Comparison of ENCODE assay signal across 21 cellular contexts in genomic region chr14:90615444-90616095, GRCh38.
DNase-seq lines count a peak whose midpoint lies in the region; ATAC-seq and TF ChIP-seq lines count a peak whose summit lies in the region.
"Had no signal": no experiment of that assay in that cellular context is flagged by ENCODE, and none has a peak within 500 bp of the region (broad histone marks: within the 10 kb centered on the region; RNA-seq: fewer than 3 reads in every experiment).

No MANE protein-coding gene starts in this region.

- no peak for TF ChIP-seq CTCF in ascending aorta (IDR thresholded peaks at IDR 0.05)
- TF ChIP-seq CTCF in left ventricle myocardium inferior (IDR thresholded peaks at IDR 0.05; ENCODE audit: borderline replicate concordance), result no peak
- TF ChIP-seq CTCF in parathyroid adenoma (IDR thresholded peaks at IDR 0.05), result no peak

- in situ Hi-C loops in G401 (cut with HindIII; ENCODE audit: low sequenced_read_pairs), result no loop called here

- H3K4me1 ChIP-seq in ascending aorta (peaks cover 0 to 7% of the 10 kb centered on the region in 2 donors), left ventricle myocardium inferior (peaks cover 61% of the 10 kb centered on the region), parathyroid adenoma (peaks cover 34% of the 10 kb centered on the region)

- no peak overlapping the region for H3K4me3 ChIP-seq in ascending aorta
- peak overlapping the region; percentile 15 for H3K4me3 ChIP-seq in left ventricle myocardium inferior
- H3K4me3 ChIP-seq in parathyroid adenoma (ENCODE audit: low read depth, low read length), result no peak overlapping the region
- H3K4me3 ChIP-seq: prostate gland, SJCRH30 had no signal

- H3K27me3 ChIP-seq in ascending aorta (no peaks in the 10 kb centered on the region), left ventricle myocardium inferior (ENCODE audit: low read depth) (no peaks in the 10 kb centered on the region), parathyroid adenoma (ENCODE audit: control insufficient read depth, insufficient read depth, low read length) (no peaks in the 10 kb centered on the region)
- H3K27me3 ChIP-seq: SJCRH30 had no signal

- no peak overlapping the region for H3K9ac ChIP-seq in parathyroid adenoma

- H3K27ac ChIP-seq in ascending aorta (peak overlapping the region; percentile 49 to 71), left ventricle myocardium inferior (replicated peaks) (peak overlapping the region; percentile 59), parathyroid adenoma (peak overlapping the region; percentile 38)
- H3K27ac ChIP-seq: prostate gland, SJCRH30 had no signal

- intact Hi-C loops in ascending aorta (cut with DNase I) (no loop called here), left ventricle myocardium inferior (cut with micrococcal nuclease) (no loop called here)

- no peak overlapping the region for H3K4me2 ChIP-seq in parathyroid adenoma (ENCODE audit: low read length)

- DNase-seq in G401 (ENCODE audit: low spot score), result peak; percentile 63
- no peak for DNase-seq in ascending aorta (ENCODE audit: low spot score in 2 of 2)
- DNase-seq in left ventricle myocardium inferior, result no peak
- DNase-seq in DMS53 (lab: John Stamatoyannopoulos, UW), result no peak
- no peak for DNase-seq in HUDEP-2 (lab: John Stamatoyannopoulos, UW; ENCODE audit: unreplicated experiment in 76 of 76)
- DNase-seq: ACHN; activated CD8-positive, alpha-beta memory T cell treated with anti-CD3 and anti-CD28 coated beads, Interleukin-2, amount 50 U/mL, for 4 hours; activated naive CD4-positive, alpha-beta T cell; CD4-positive, CD25-positive, alpha-beta regulatory T cell; DND-41; Karpas-422; NCI-H1436 treated with DMSO at 0.1 percent for 48 hours; NCI-H446 treated with DMSO at 0.1 percent for 48 hours; SJCRH30; stimulated activated naive CD8-positive, alpha-beta T cell treated with anti-CD3 and anti-CD28 coated beads, Interleukin-15, amount 100 ng/mL, for 72 hours; T-helper 9 cell had no signal

- H3K36me3 ChIP-seq in ascending aorta, result peaks cover 2 to 7% of the 10 kb centered on the region in 2 donors
- peaks cover 9% of the 10 kb centered on the region for H3K36me3 ChIP-seq in left ventricle myocardium inferior
- no peaks in the 10 kb centered on the region for H3K36me3 ChIP-seq in parathyroid adenoma (ENCODE audit: control insufficient read depth, insufficient read depth, low read length)
- H3K36me3 ChIP-seq: prostate gland, SJCRH30 had no signal

- ATAC-seq in GM18505 (IDR thresholded peaks at IDR 0.05; ENCODE audit: unreplicated experiment) (no peak), GM18870 (IDR thresholded peaks at IDR 0.05; ENCODE audit: unreplicated experiment) (no peak)
- ATAC-seq: left lobe of liver; stimulated activated naive CD8-positive, alpha-beta T cell treated with anti-CD3 and anti-CD28 coated beads, Interleukin-15, amount 100 ng/mL, for 72 hours had no signal

- H2AFZ ChIP-seq in parathyroid adenoma, result peak overlapping the region; percentile 62

- H3K9me3 ChIP-seq in ascending aorta, result no peaks in the 10 kb centered on the region
- no peaks in the 10 kb centered on the region for H3K9me3 ChIP-seq in left ventricle myocardium inferior (replicated peaks)
- no peaks in the 10 kb centered on the region for H3K9me3 ChIP-seq in parathyroid adenoma (ENCODE audit: control insufficient read depth, low read length)
- H3K9me3 ChIP-seq: prostate gland, SJCRH30 had no signal

- no peak for TF ChIP-seq POLR2A in GM18505 (IDR thresholded peaks at IDR 0.05; ENCODE audit: borderline replicate concordance, extremely low read depth, insufficient read depth, insufficient read length)

- H3K79me2 ChIP-seq in parathyroid adenoma, result no peaks in the 10 kb centered on the region
